In genomic region chr1:34372891-34373290, GRCh38 we compare ENCODE assay signal across 8 cellular contexts.
"Had no signal": no experiment of that assay in that cellular context is flagged by ENCODE, and none has a peak within 500 bp of the region (broad histone marks: within the 10 kb centered on the region; RNA-seq: fewer than 3 reads in every experiment).

No MANE protein-coding gene starts in this region.

- FAIRE-seq: HepG2 had no signal

- H3K9ac ChIP-seq: GM23248 had no signal

- H3K4me1 Mint-ChIP-seq: IgD-negative memory B cell had no signal

- H3K36me3 Mint-ChIP-seq: IgD-negative memory B cell had no signal

- H3K4me1 ChIP-seq: HAP-1 had no signal

- H3K27ac ChIP-seq: GM23248, HL-60 had no signal

- H3K9me3 Mint-ChIP-seq: IgD-negative memory B cell had no signal

- H3K4me3 ChIP-seq: GM23248, HAP-1 had no signal

- H3K9me3 ChIP-seq: HAP-1 had no signal

- H3K4me3 Mint-ChIP-seq: HFFc6, IgD-negative memory B cell had no signal

- H3K36me3 ChIP-seq: HAP-1 had no signal

- H3K27ac Mint-ChIP-seq: HFFc6, IgD-negative memory B cell had no signal

- DNase-seq: GM23248, GOT3, H7, HFFc6 had no signal
